Comparison of ENCODE assay signal across 13 cellular contexts in the genomic region with DNA sequence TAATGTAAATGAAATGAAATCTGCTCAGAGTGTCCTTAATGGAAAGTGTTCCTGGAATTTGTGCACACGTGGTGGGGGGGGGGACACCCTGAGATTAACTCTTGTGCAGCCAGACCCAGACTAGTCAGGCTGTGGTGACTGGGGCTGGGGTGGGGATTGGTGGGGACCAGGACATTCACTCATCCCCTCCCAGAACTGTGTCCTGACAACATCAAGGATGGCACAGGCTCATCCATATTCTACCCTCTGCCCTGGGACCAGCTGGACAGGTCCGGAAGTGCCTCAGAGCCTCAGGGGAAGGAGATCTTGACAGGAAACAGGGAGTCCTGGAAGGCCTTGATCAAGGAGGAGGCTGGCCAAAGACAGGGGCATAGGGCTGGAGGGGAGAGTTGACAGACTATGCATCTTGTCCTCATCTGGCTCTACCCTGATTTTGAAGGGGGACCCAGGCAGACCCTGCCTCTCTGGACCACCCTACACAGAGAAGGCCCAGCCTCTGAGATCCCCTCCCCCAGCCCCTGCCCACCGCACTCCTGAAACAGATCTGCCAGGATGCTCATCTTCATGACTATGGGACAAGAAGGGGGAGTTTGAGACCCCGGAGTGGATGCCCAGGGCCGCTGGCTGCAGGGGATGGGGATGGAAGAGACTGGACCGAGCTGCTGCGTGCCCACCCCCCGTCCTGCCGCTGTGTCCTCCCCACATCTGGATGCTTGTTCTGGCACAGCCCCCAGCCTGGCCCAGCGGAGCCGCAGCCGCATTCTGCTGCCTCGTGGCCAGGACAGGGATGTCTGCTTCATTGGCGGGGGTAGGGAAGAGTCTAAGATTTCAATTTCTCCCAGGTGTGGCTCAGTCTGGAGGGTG. TPM values are rescaled to one million over a fixed set of nuclear protein-coding genes. Genes with fewer than 3 reads are reported as not detected.
A peak's percentile ranks its signal among the peaks of the same experiment; 100 is the strongest.
DNase-seq lines count a peak whose midpoint lies in the region; ATAC-seq and TF ChIP-seq lines count a peak whose summit lies in the region.
"Had no signal": no experiment of that assay in that cellular context is flagged by ENCODE, and none has a peak within 500 bp of the region (broad histone marks: within the 10 kb centered on the region; RNA-seq: fewer than 3 reads in every experiment).

No MANE protein-coding gene starts in this region.

- H3K36me3 Mint-ChIP-seq in activated naive CD4-positive, alpha-beta T cell treated with anti-CD3 and anti-CD28 coated beads, Interleukin-2, amount 10 ng/mL, durations not matched to agents 7 days and 5 days, result peaks cover 5% of the 10 kb centered on the region

- in situ Hi-C loops in KBM-7 (cut with MboI; ENCODE audit: low pct_unique_long_range_greater_than_20kb, low sequenced_read_pairs), result no loop called here

- CTCF ChIA-PET in activated naive CD4-positive, alpha-beta T cell treated with anti-CD3 and anti-CD28 coated beads, Interleukin-2, amount 10 ng/mL, durations not matched to agents 7 days and 5 days (lab: Charles Lee), result no interaction called here

- H3K36me3 ChIP-seq in RWPE2 (ENCODE audit: low read depth) (no peaks in the 10 kb centered on the region), spleen (peaks cover 0 to 40% (median 17%) of the 10 kb centered on the region in 6 donors)
- H3K36me3 ChIP-seq: cardiac muscle cell had no signal

- no peak for DNase-seq in activated naive CD4-positive, alpha-beta T cell treated with anti-CD3 and anti-CD28 coated beads, Interleukin-2, amount 10 ng/mL, durations not matched to agents 7 days and 5 days
- no peak for DNase-seq in activated naive CD4-positive, alpha-beta T cell treated with Interleukin-2 at 50 U/mL for 16 hours
- DNase-seq in RWPE2 (ENCODE audit: low spot score) (no peak), iPS-NIHi11 (ENCODE audit: low spot score) (peak; percentile 62), spleen (peak; percentile 67), substantia nigra (lab: John Stamatoyannopoulos, UW) (no peak), KBM-7 (no peak), NCI-H1105 treated with DMSO at 0.1 percent for 48 hours (lab: John Stamatoyannopoulos, UW) (no peak)
- DNase-seq: erythroblast; NCI-H1417; stimulated activated CD4-positive, alpha-beta T cell treated with anti-CD3 and anti-CD28 coated beads, Interleukin-12 subunit alpha, Interleukin-12 subunit beta, amount 100 ng/mL, for 4 hours had no signal

- H3K27ac Mint-ChIP-seq in activated naive CD4-positive, alpha-beta T cell treated with anti-CD3 and anti-CD28 coated beads, Interleukin-2, amount 10 ng/mL, durations not matched to agents 7 days and 5 days, result peak overlapping the region; percentile 28

- H3K4me3 Mint-ChIP-seq in activated naive CD4-positive, alpha-beta T cell treated with anti-CD3 and anti-CD28 coated beads, Interleukin-2, amount 10 ng/mL, durations not matched to agents 7 days and 5 days, result no peak overlapping the region

- H3K27ac ChIP-seq in RWPE2 (ENCODE audit: poor library complexity, severe bottlenecking), result peak overlapping the region; percentile 31
- no peak overlapping the region for H3K27ac ChIP-seq in spleen
- H3K27ac ChIP-seq in substantia nigra (ENCODE audit: low read depth, low read length, poor library complexity, severe bottlenecking), result no peak overlapping the region
- H3K27ac ChIP-seq: cardiac muscle cell had no signal

- peaks cover 14% of the 10 kb centered on the region for H3K4me1 ChIP-seq in RWPE2 (ENCODE audit: insufficient read depth, poor library complexity, severe bottlenecking)
- peaks cover 3 to 59% (median 31%) of the 10 kb centered on the region in 6 donors for H3K4me1 ChIP-seq in spleen

- H3K9me3 Mint-ChIP-seq in activated naive CD4-positive, alpha-beta T cell treated with anti-CD3 and anti-CD28 coated beads, Interleukin-2, amount 10 ng/mL, durations not matched to agents 7 days and 5 days, result no peaks in the 10 kb centered on the region

- H3K9me3 ChIP-seq in RWPE2 (ENCODE audit: severe bottlenecking) (no peaks in the 10 kb centered on the region), spleen (no peaks in the 10 kb centered on the region)

- ATAC-seq in RWPE2 (ENCODE audit: low read depth), result peak; percentile 19; the same call in 1 of the 3 replicates

- 43 to 75% (median 67%) methylated on average over 10 to 14 of the region's 14 CpGs for WGBS in spleen, 5 donors

- TF ChIP-seq CTCF in RWPE2 (IDR thresholded peaks at IDR 0.05; ENCODE audit: poor library complexity, severe bottlenecking), result no peak
- no peak for TF ChIP-seq CTCF in spleen (IDR thresholded peaks at IDR 0.05 in 8 of 11, conservative IDR thresholded peaks at IDR 0.05 in 3 of 11)

- H3K27me3 ChIP-seq in RWPE2 (ENCODE audit: insufficient read depth, poor library complexity, severe bottlenecking) (no peaks in the 10 kb centered on the region), spleen (replicated peaks in 1 of 7) (no peaks in the 10 kb centered on the region)
- H3K27me3 ChIP-seq: cardiac muscle cell had no signal

- no peaks in the 10 kb centered on the region for H3K4me1 Mint-ChIP-seq in activated naive CD4-positive, alpha-beta T cell treated with anti-CD3 and anti-CD28 coated beads, Interleukin-2, amount 10 ng/mL, durations not matched to agents 7 days and 5 days

- no peak for TF ChIP-seq POLR2A in spleen (IDR thresholded peaks at IDR 0.05)

- intact Hi-C loops in spleen (cut with DNase I; ENCODE audit: low total_unique reads), result loop anchor here (5.0 to 10.0 kb wide), 2 partner anchors 63 to 150 kb away; a partner anchor contains a TSS

- H3K27me3 Mint-ChIP-seq in activated naive CD4-positive, alpha-beta T cell treated with anti-CD3 and anti-CD28 coated beads, Interleukin-2, amount 10 ng/mL, durations not matched to agents 7 days and 5 days, result peaks cover 3% of the 10 kb centered on the region

- no peak overlapping the region for H3K4me3 ChIP-seq in RWPE2 (ENCODE audit: severe bottlenecking)
- H3K4me3 ChIP-seq in spleen, result no peak overlapping the region
- H3K4me3 ChIP-seq: cardiac muscle cell, lung had no signal

RNA-seq across cellular contexts. Expression of a gene that starts 30.5 kb away (rescaled TPM):
- 100 to 1,000 TPM in 3 of 7 donors, 10 to 100 TPM in 4; 56.1 to 205 (median 98.8) TPM for total RNA-seq in spleen
- polyA plus RNA-seq in spleen, result 10 to 100 TPM; 16.9 to 34.2 (median 31.7) TPM

RNA-seq across cellular contexts. Expression of a gene that starts 35.9 kb away (rescaled TPM):
- 100 to 1,000 TPM; 196 to 381 (median 263) TPM for total RNA-seq in spleen
- 100 to 1,000 TPM in 2 of 3 donors, 10 to 100 TPM in 1; 79.2 to 190 (median 149) TPM for polyA plus RNA-seq in spleen

Comparison
In these comparisons a context has a peak if more than half of its experiments do, and no peak if none do; other contexts are left out.
1. DNase-seq: peak in iPS-NIHi11 (single experiment) and spleen (single experiment); none in activated naive CD4-positive, alpha-beta T cell treated with anti-CD3 and anti-CD28 coated beads, Interleukin-2, amount 10 ng/mL, durations not matched to agents 7 days and 5 days (single experiment), activated naive CD4-positive, alpha-beta T cell treated with Interleukin-2 at 50 U/mL for 16 hours (single experiment), RWPE2 (single experiment), substantia nigra (0 of 49), KBM-7 (single experiment) and NCI-H1105 treated with DMSO at 0.1 percent for 48 hours (single experiment).